In the genomic region with DNA sequence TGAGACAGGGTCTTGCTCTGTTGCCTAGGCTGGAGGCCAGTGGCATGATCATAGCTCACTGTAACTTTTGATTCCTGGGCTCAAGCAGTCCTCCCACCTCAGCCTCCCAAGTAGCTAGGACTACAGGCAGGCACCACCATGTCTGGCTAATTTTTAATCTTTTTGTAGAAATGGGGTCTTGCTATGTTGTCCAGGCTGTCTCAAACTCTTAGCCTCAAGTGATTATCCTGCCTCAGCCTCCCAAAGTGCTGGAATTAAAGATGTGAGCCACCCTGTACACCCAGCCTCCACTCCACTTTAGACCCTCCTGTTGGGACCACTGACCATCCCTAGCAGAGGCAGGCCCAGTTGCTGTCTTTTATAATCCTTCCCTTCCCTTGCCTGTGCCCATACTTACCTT, we compare ENCODE assay signal across 18 cellular contexts.
A peak's percentile ranks its signal among the peaks of the same experiment; 100 is the strongest.
DNase-seq lines count a peak whose midpoint lies in the region; ATAC-seq, FAIRE-seq and TF ChIP-seq lines count a peak whose summit lies in the region.
"Had no signal": no experiment of that assay in that cellular context is flagged by ENCODE, and none has a peak within 500 bp of the region (broad histone marks: within the 10 kb centered on the region; RNA-seq: fewer than 3 reads in every experiment).

No MANE protein-coding gene starts in this region.

- H3K27me3 ChIP-seq in K562 (ENCODE audit: control insufficient read depth in 2 of 2, insufficient read depth in 2 of 2, low read length in 2 of 2): no peaks in the 10 kb centered on the region
- H3K27me3 ChIP-seq: BLaER1 had no signal

- peaks cover 4% of the 10 kb centered on the region for H3K4me1 Mint-ChIP-seq in activated naive CD4-positive, alpha-beta T cell treated with anti-CD3 and anti-CD28 coated beads for 36 hours (ENCODE audit: low read depth)
- no peaks in the 10 kb centered on the region for H3K4me1 Mint-ChIP-seq in activated naive CD4-positive, alpha-beta T cell treated with anti-CD3 and anti-CD28 coated beads, Interleukin-2, amount 10 ng/mL, durations not matched to agents 7 days and 5 days
- H3K4me1 Mint-ChIP-seq in HFFc6 (ENCODE audit: low read depth): peaks cover 29% of the 10 kb centered on the region

- no TSS peak for BruUV-seq in K562 (replicated peaks; lab: Mats Ljungman, UMichigan)

- no peak for TF ChIP-seq RAD21 in K562 (CRISPR knock-in tag; conservative IDR thresholded peaks at IDR 0.05 in 1 of 2, IDR thresholded peaks at IDR 0.05 in 1 of 2)

- H3K79me2 ChIP-seq in K562 (ENCODE audit: control insufficient read depth, insufficient read depth, low read length): no peaks in the 10 kb centered on the region

- H3K36me3 ChIP-seq in K562 (ENCODE audit: control insufficient read depth, insufficient read depth, low read length): no peaks in the 10 kb centered on the region
- H3K36me3 ChIP-seq: BLaER1, HAP-1 had no signal

- no peaks in the 10 kb centered on the region for H3K9me3 ChIP-seq in K562 (replicated peaks; ENCODE audit: control insufficient read depth, insufficient read depth, low read depth, low read length)
- H3K9me3 ChIP-seq: A549, BLaER1, HAP-1 had no signal

- H3K27me3 Mint-ChIP-seq in activated naive CD4-positive, alpha-beta T cell treated with anti-CD3 and anti-CD28 coated beads for 36 hours (ENCODE audit: low read depth): no peaks in the 10 kb centered on the region
- H3K27me3 Mint-ChIP-seq in activated naive CD4-positive, alpha-beta T cell treated with anti-CD3 and anti-CD28 coated beads, Interleukin-2, amount 10 ng/mL, durations not matched to agents 7 days and 5 days: peaks cover 5% of the 10 kb centered on the region
- H3K27me3 Mint-ChIP-seq in HFFc6 (ENCODE audit: insufficient read depth): peaks cover 3% of the 10 kb centered on the region; the same call in 1 of the 2 replicates
- H3K27me3 Mint-ChIP-seq: CD4-positive, alpha-beta memory T cell had no signal

- CTCF ChIA-PET in activated naive CD4-positive, alpha-beta T cell treated with anti-CD3 and anti-CD28 coated beads for 36 hours (lab: Charles Lee): interaction anchor here (0.6 to 6.3 kb wide), 8 partner anchors 13 to 307 kb away, joined by 3 to 70 read pairs (median 3); no protein-coding TSS in a partner anchor
- CTCF ChIA-PET in activated naive CD4-positive, alpha-beta T cell treated with anti-CD3 and anti-CD28 coated beads, Interleukin-2, amount 10 ng/mL, durations not matched to agents 7 days and 5 days (lab: Charles Lee): interaction anchor here (1.2 to 2.9 kb wide), 7 partner anchors 8 to 391 kb away, joined by 3 to 38 read pairs (median 8); no protein-coding TSS in a partner anchor
- CTCF ChIA-PET in K562 (lab: Yijun Ruan, JAX; ENCODE audit: low intra/inter-chr PET ratio): interaction anchor here (3.2 kb wide), 1 partner anchor 168 kb away, joined by 35 read pairs; no protein-coding TSS in a partner anchor

- H3K9ac ChIP-seq in K562 (ENCODE audit: insufficient read depth in 1 of 2, low read depth in 2 of 2, low read length in 2 of 2): no peak overlapping the region
- H3K9ac ChIP-seq: BLaER1, KMS-11 had no signal

- no peak overlapping the region for H3K4me3 Mint-ChIP-seq in activated naive CD4-positive, alpha-beta T cell treated with anti-CD3 and anti-CD28 coated beads for 36 hours
- no peak overlapping the region for H3K4me3 Mint-ChIP-seq in activated naive CD4-positive, alpha-beta T cell treated with anti-CD3 and anti-CD28 coated beads, Interleukin-2, amount 10 ng/mL, durations not matched to agents 7 days and 5 days
- no peak overlapping the region for H3K4me3 Mint-ChIP-seq in HFFc6
- H3K4me3 Mint-ChIP-seq: CD14-positive monocyte; CD4-positive, alpha-beta memory T cell had no signal

- no peak for TF ChIP-seq POLR2A in K562 (conservative IDR thresholded peaks at IDR 0.05)

- in situ Hi-C loops in K562 (cut with MboI): loop anchor here (10.0 kb wide), 1 partner anchor 382 kb away; no protein-coding TSS in a partner anchor

- no peak for ATAC-seq in K562
- ATAC-seq in GM18907 (IDR thresholded peaks at IDR 0.05; ENCODE audit: unreplicated experiment): no peak
- ATAC-seq: A549 had no signal

- no peaks in the 10 kb centered on the region for H3K9me1 ChIP-seq in K562 (ENCODE audit: control insufficient read depth, insufficient read depth, low read length)

- H4K20me1 ChIP-seq in K562 (replicated peaks; ENCODE audit: control insufficient read depth, insufficient read depth, low read length): no peaks in the 10 kb centered on the region
- H4K20me1 ChIP-seq: BLaER1 had no signal

- no peaks in the 10 kb centered on the region for H3K36me3 Mint-ChIP-seq in activated naive CD4-positive, alpha-beta T cell treated with anti-CD3 and anti-CD28 coated beads for 36 hours (ENCODE audit: low read depth)
- no peaks in the 10 kb centered on the region for H3K36me3 Mint-ChIP-seq in activated naive CD4-positive, alpha-beta T cell treated with anti-CD3 and anti-CD28 coated beads, Interleukin-2, amount 10 ng/mL, durations not matched to agents 7 days and 5 days
- H3K36me3 Mint-ChIP-seq in HFFc6 (ENCODE audit: low read depth): no peaks in the 10 kb centered on the region
- H3K36me3 Mint-ChIP-seq: CD14-positive monocyte; CD4-positive, alpha-beta memory T cell had no signal

- TF ChIP-seq CTCF in HFFc6 (IDR thresholded peaks at IDR 0.05) (no peak), K562 (IDR thresholded peaks at IDR 0.05 in 2 of 3, conservative IDR thresholded peaks at IDR 0.05 in 1 of 3; ENCODE audit: insufficient read depth in 2 of 3, low read depth in 1 of 3, low read length in 3 of 3) (no peak)

- no peak overlapping the region for H3K27ac ChIP-seq in K562 (ENCODE audit: extremely low read depth, low read depth, low read length)
- H3K27ac ChIP-seq: 22Rv1, A549, BLaER1, KMS-11 had no signal

- TF ChIP-seq EP300 in K562 (IDR thresholded peaks at IDR 0.05; ENCODE audit: low read length): no peak

- POLR2A ChIA-PET in K562 (lab: Yijun Ruan, JAX): interaction anchor here (0.7 to 0.8 kb wide), 2 partner anchors 430 to 1846 kb away, joined by 3 read pairs; no protein-coding TSS in a partner anchor

- no peak overlapping the region for H3K4me2 ChIP-seq in K562 (ENCODE audit: insufficient read depth, low read length)
- H3K4me2 ChIP-seq: A549, BLaER1, KMS-11 had no signal

- peak overlapping the region; percentile 43 for H3K27ac Mint-ChIP-seq in activated naive CD4-positive, alpha-beta T cell treated with anti-CD3 and anti-CD28 coated beads for 36 hours
- no peak overlapping the region for H3K27ac Mint-ChIP-seq in activated naive CD4-positive, alpha-beta T cell treated with anti-CD3 and anti-CD28 coated beads, Interleukin-2, amount 10 ng/mL, durations not matched to agents 7 days and 5 days
- H3K27ac Mint-ChIP-seq in HFFc6: 0 out of 2 replicates have a peak overlapping the region, but pooled peaks have one; percentile 9
- H3K27ac Mint-ChIP-seq: CD14-positive monocyte had no signal

- FAIRE-seq in K562 (lab: Jason Lieb, UNC): no peak
- FAIRE-seq: A549, GM19239, HTR-8/SVneo had no signal

- H2AFZ ChIP-seq in K562 (ENCODE audit: low read depth, low read length): no peak overlapping the region

- H3K9me3 Mint-ChIP-seq in activated naive CD4-positive, alpha-beta T cell treated with anti-CD3 and anti-CD28 coated beads for 36 hours: no peaks in the 10 kb centered on the region
- no peaks in the 10 kb centered on the region for H3K9me3 Mint-ChIP-seq in activated naive CD4-positive, alpha-beta T cell treated with anti-CD3 and anti-CD28 coated beads, Interleukin-2, amount 10 ng/mL, durations not matched to agents 7 days and 5 days
- no peaks in the 10 kb centered on the region for H3K9me3 Mint-ChIP-seq in HFFc6
- H3K9me3 Mint-ChIP-seq: CD14-positive monocyte; CD4-positive, alpha-beta memory T cell had no signal

- no peak for DNase-seq in activated naive CD4-positive, alpha-beta T cell treated with anti-CD3 and anti-CD28 coated beads for 36 hours
- no peak for DNase-seq in activated naive CD4-positive, alpha-beta T cell treated with anti-CD3 and anti-CD28 coated beads, Interleukin-2, amount 10 ng/mL, durations not matched to agents 7 days and 5 days
- DNase-seq in HFFc6 (no peak), K562 (ENCODE audit: extremely low read depth in 1 of 4, low spot score in 3 of 4) (no peak), NCI-H1417 treated with DMSO at 0.1 percent for 48 hours (lab: John Stamatoyannopoulos, UW) (no peak), HK-2 (ENCODE audit: unreplicated experiment) (no peak)
- DNase-seq: AML-193; CD4-positive, alpha-beta memory T cell; GF-D8 had no signal

- intact Hi-C loops in activated naive CD4-positive, alpha-beta T cell treated with anti-CD3 and anti-CD28 coated beads for 36 hours (cut with micrococcal nuclease): no loop called here
- intact Hi-C loops in K562 (cut with micrococcal nuclease): loop anchor here (5.0 kb wide), 1 partner anchor 1304 kb away; no protein-coding TSS in a partner anchor

- no peaks in the 10 kb centered on the region for H3K4me1 ChIP-seq in K562 (replicated peaks in 1 of 2; ENCODE audit: control insufficient read depth in 2 of 2, insufficient read depth in 2 of 2, low read length in 2 of 2)
- H3K4me1 ChIP-seq: A549, HAP-1 had no signal

- H3K4me3 ChIP-seq in K562: no peak overlapping the region
- H3K4me3 ChIP-seq: A549, BLaER1, HAP-1 had no signal

TF ChIP-seq in K562, 482 proteins besides CTCF, POLR2A, EP300 and RAD21:
- TF ChIP-seq FOXK1 (CRISPR knock-in tag; IDR thresholded peaks at IDR 0.05; ENCODE audit: borderline replicate concordance) (no peak), SREBF1 (IDR thresholded peaks at IDR 0.05; ENCODE audit: borderline replicate concordance, low read depth, low read length) (no peak), ZNF121 (CRISPR knock-in tag; conservative IDR thresholded peaks at IDR 0.05) (peak; percentile 44; the same call in 1 of the 2 replicates), SAFB2 (IDR thresholded peaks at IDR 0.05; ENCODE audit: borderline replicate concordance, low read depth, low read length, severe bottlenecking) (no peak), EGR1 (conservative IDR thresholded peaks at IDR 0.05) (no peak), RHOXF2B (CRISPR knock-in tag; conservative IDR thresholded peaks at IDR 0.05) (no peak)
